In the genomic region with DNA sequence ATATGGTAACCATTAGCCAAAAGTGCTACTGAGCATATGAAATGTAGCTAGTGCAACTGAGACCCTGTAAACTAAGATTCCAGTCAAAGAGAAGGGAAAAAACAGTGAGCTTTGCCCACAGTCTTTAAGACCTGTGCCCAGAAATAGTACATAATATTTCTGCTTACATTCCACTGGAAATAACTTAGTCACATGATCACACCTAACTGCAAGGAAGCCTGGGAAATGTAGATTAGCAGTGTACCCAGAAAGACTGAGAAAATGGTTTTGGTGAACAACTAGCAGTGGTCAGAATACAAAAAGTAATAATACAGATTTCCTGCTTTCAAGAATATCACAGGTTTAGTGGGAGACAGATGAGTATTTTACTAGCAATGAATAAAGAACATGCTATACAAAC, we compare ENCODE assay signal across 14 cellular contexts. TPM values are rescaled to one million over a fixed set of nuclear protein-coding genes. Genes with fewer than 3 reads are reported as not detected.
DNase-seq lines count a peak whose midpoint lies in the region; ATAC-seq and TF ChIP-seq lines count a peak whose summit lies in the region.
"Had no signal": no experiment of that assay in that cellular context is flagged by ENCODE, and none has a peak within 500 bp of the region (broad histone marks: within the 10 kb centered on the region; RNA-seq: fewer than 3 reads in every experiment).

No MANE protein-coding gene starts in this region.

- ATAC-seq in natural killer cell, result no peak
- ATAC-seq in natural killer cell treated with Interleukin-12 subunit alpha and Interleukin-12 subunit beta and Interleukin-15 and Interleukin-18, amount 100 ng/mL, for 72 hours, result no peak
- ATAC-seq in HG03520 (IDR thresholded peaks at IDR 0.05; ENCODE audit: unreplicated experiment), result no peak
- ATAC-seq in HG02623 (IDR thresholded peaks at IDR 0.05; ENCODE audit: unreplicated experiment), result no peak
- no peak for ATAC-seq in sciatic nerve

- H3K27ac Mint-ChIP-seq in natural killer cell, result peak overlapping the region; percentile 26 to 29
- H3K27ac Mint-ChIP-seq in natural killer cell treated with Interleukin-12 subunit alpha and Interleukin-12 subunit beta and Interleukin-15 and Interleukin-18, amount 100 ng/mL, for 72 hours, result no peak overlapping the region
- H3K27ac Mint-ChIP-seq in nephron, result peak overlapping the region in 1 of 3 experiments; percentile 28

- H3K27me3 Mint-ChIP-seq in natural killer cell (ENCODE audit: low read depth in 2 of 2), result no peaks in the 10 kb centered on the region
- no peaks in the 10 kb centered on the region for H3K27me3 Mint-ChIP-seq in natural killer cell treated with Interleukin-12 subunit alpha and Interleukin-12 subunit beta and Interleukin-15 and Interleukin-18, amount 100 ng/mL, for 72 hours
- peaks cover 9% of the 10 kb centered on the region for H3K27me3 Mint-ChIP-seq in nephron (ENCODE audit: low read depth)

- peak overlapping the region; percentile 93 for H3K4me3 Mint-ChIP-seq in natural killer cell
- H3K4me3 Mint-ChIP-seq in natural killer cell treated with Interleukin-12 subunit alpha and Interleukin-12 subunit beta and Interleukin-15 and Interleukin-18, amount 100 ng/mL, for 72 hours, result no peak overlapping the region
- peak overlapping the region; percentile 45 to 70 (median 59) for H3K4me3 Mint-ChIP-seq in nephron

- no peaks in the 10 kb centered on the region for H3K36me3 Mint-ChIP-seq in natural killer cell
- H3K36me3 Mint-ChIP-seq in natural killer cell treated with Interleukin-12 subunit alpha and Interleukin-12 subunit beta and Interleukin-15 and Interleukin-18, amount 100 ng/mL, for 72 hours, result no peaks in the 10 kb centered on the region
- H3K36me3 Mint-ChIP-seq in nephron (ENCODE audit: low read depth), result peaks cover 8% of the 10 kb centered on the region

- H3K9me3 Mint-ChIP-seq in natural killer cell, result no peaks in the 10 kb centered on the region
- H3K9me3 Mint-ChIP-seq in natural killer cell treated with Interleukin-12 subunit alpha and Interleukin-12 subunit beta and Interleukin-15 and Interleukin-18, amount 100 ng/mL, for 72 hours, result no peaks in the 10 kb centered on the region
- peaks cover 11% of the 10 kb centered on the region for H3K9me3 Mint-ChIP-seq in nephron

- intact Hi-C loops in natural killer cell (cut with micrococcal nuclease), result no loop called here
- intact Hi-C loops in sciatic nerve (cut with DNase I), result no loop called here

- H3K4me1 Mint-ChIP-seq in natural killer cell (peaks cover 0 to 15% of the 10 kb centered on the region in 2 donors), nephron (peaks cover 7% of the 10 kb centered on the region)
- H3K4me1 Mint-ChIP-seq in natural killer cell treated with Interleukin-12 subunit alpha and Interleukin-12 subunit beta and Interleukin-15 and Interleukin-18, amount 100 ng/mL, for 72 hours (ENCODE audit: low read depth in 2 of 2), result peaks cover 5 to 6% of the 10 kb centered on the region in 2 donors

- TF ChIP-seq CTCF in natural killer cell (IDR thresholded peaks at IDR 0.05), result no peak
- TF ChIP-seq CTCF in nephron (IDR thresholded peaks at IDR 0.05; ENCODE audit: unreplicated experiment in 3 of 3), result no peak

- DNase-seq in natural killer cell, result no peak
- DNase-seq in natural killer cell treated with Interleukin-12 subunit alpha and Interleukin-12 subunit beta and Interleukin-15 and Interleukin-18, amount 100 ng/mL, for 72 hours (ENCODE audit: low spot score), result no peak
- DNase-seq in amniotic epithelial cell (ENCODE audit: low read depth), result peak; percentile 5
- DNase-seq in stimulated activated CD4-positive, alpha-beta T cell treated with anti-CD3 and anti-CD28 coated beads, Interleukin-1b, Interleukin-23, amount 100 ng/mL, for 48 hours, result no peak
- no peak for DNase-seq in sciatic nerve (ENCODE audit: low spot score)
- DNase-seq: DMS 273 treated with DMSO at 0.1 percent for 48 hours, GF-D8, MV-4-11, NCI-H1417, NCI-H187 treated with DMSO at 0.1 percent for 48 hours, NCI-H526 treated with DMSO at 0.1 percent for 48 hours had no signal

RNA-seq across cellular contexts. Expression of gene CPLANE1, which starts 2.5 kb away (rescaled TPM):
- total RNA-seq in natural killer cell (10 to 100 TPM; 19.3 to 24.7 (median 19.4) TPM), sciatic nerve (53.7 TPM)
- 10 to 100 TPM in 1 of 2 donors, 1 to 10 TPM in 1; 9.4 to 12.1 TPM for total RNA-seq in natural killer cell treated with Interleukin-12 subunit alpha and Interleukin-12 subunit beta and Interleukin-15 and Interleukin-18, amount 100 ng/mL, for 72 hours

Comparison
In these comparisons a context has a peak if more than half of its experiments do, and no peak if none do; other contexts are left out.
1. H3K27ac Mint-ChIP-seq: peak in natural killer cell (2 of 2); none in natural killer cell treated with Interleukin-12 subunit alpha and Interleukin-12 subunit beta and Interleukin-15 and Interleukin-18, amount 100 ng/mL, for 72 hours (0 of 2).